Comparison of ENCODE assay signal across 27 cellular contexts in the genomic region with DNA sequence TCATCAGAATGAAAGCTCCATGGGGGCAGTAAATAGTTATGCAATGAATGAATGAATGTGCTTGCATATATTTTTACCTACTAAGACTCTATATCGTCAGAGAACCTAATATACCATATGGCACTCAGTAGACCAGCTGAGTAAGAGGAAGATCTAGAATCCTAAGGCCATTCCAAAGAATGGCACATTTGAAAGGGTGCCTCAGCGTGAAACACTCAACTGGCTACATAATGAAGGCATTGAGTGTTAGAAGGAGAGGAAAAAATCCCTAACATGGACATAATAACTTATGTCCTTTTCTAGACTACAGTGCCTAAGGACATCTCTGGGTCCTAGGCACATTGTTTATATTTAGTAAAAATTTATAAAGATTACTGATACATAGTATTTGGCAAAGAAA.
"Had no signal": no experiment of that assay in that cellular context is flagged by ENCODE, and none has a peak within 500 bp of the region (broad histone marks: within the 10 kb centered on the region; RNA-seq: fewer than 3 reads in every experiment).

No MANE protein-coding gene starts in this region.

- H3K9me3 Mint-ChIP-seq: dendritic cell treated with granulocyte-macrophage colony-stimulating factor and Interleukin-4, amounts not matched to agents 40 ng/mL and 50 ng/mL, for 4 days; endodermal cell; mesothelial cell of epicardium; stimulated activated naive B cell treated with anti-CD40 and anti-IgM and Interleukin-4, amounts not matched to agents 10 μg/mL and 1 μg/mL and 100 μg/mL, for 72 hours; stimulated activated naive CD8-positive, alpha-beta T cell treated with anti-CD3 and anti-CD28 coated beads, Interleukin-15, Interleukin-2, amounts not matched to agents 100 ng/mL and 50 ng/mL, for 24 hours had no signal

- H3K9me3 ChIP-seq: colonic mucosa, gastroesophageal sphincter, heart left ventricle, neutrophil, pancreas, right lobe of liver, thoracic aorta, tibial nerve, upper lobe of left lung had no signal

- DNase-seq: colonic mucosa; effector CD8-positive, alpha-beta T cell; endodermal cell; foreskin fibroblast; heart left ventricle; kidney; mesenchymal stem cell; naive thymus-derived CD4-positive, alpha-beta T cell; pancreas; retina; right lobe of liver; small intestine; stimulated activated CD4-positive, alpha-beta T cell treated with anti-CD3 and anti-CD28 coated beads, Interleukin-15, amount 100 ng/mL, for 24 hours; stimulated activated CD4-positive, alpha-beta T cell treated with anti-CD3 and anti-CD28 coated beads, Interleukin-2, amount 100 ng/mL, for 48 hours; stimulated activated naive B cell treated with anti-CD40 and anti-IgM and Interleukin-4, amounts not matched to agents 10 μg/mL and 1 μg/mL and 100 μg/mL, for 72 hours; upper lobe of left lung had no signal

- H3K36me3 ChIP-seq: colonic mucosa, gastroesophageal sphincter, heart left ventricle, neutrophil, pancreas, right lobe of liver, thoracic aorta, tibial nerve, upper lobe of left lung had no signal

- H3K27me3 Mint-ChIP-seq: dendritic cell treated with granulocyte-macrophage colony-stimulating factor and Interleukin-4, amounts not matched to agents 40 ng/mL and 50 ng/mL, for 4 days; stimulated activated naive B cell treated with anti-CD40 and anti-IgM and Interleukin-4, amounts not matched to agents 10 μg/mL and 1 μg/mL and 100 μg/mL, for 72 hours; stimulated activated naive CD8-positive, alpha-beta T cell treated with anti-CD3 and anti-CD28 coated beads, Interleukin-15, Interleukin-2, amounts not matched to agents 100 ng/mL and 50 ng/mL, for 24 hours had no signal

- H3K27ac ChIP-seq: colonic mucosa, epithelial cell of prostate, hepatocyte, neutrophil, pancreas, right lobe of liver, thoracic aorta, tibial nerve, upper lobe of left lung had no signal

- H3K36me3 Mint-ChIP-seq: mesothelial cell of epicardium; stimulated activated naive B cell treated with anti-CD40 and anti-IgM and Interleukin-4, amounts not matched to agents 10 μg/mL and 1 μg/mL and 100 μg/mL, for 72 hours had no signal

- H3K27ac Mint-ChIP-seq: dendritic cell treated with granulocyte-macrophage colony-stimulating factor and Interleukin-4, amounts not matched to agents 40 ng/mL and 50 ng/mL, for 4 days; endodermal cell; mesothelial cell of epicardium; stimulated activated naive B cell treated with anti-CD40 and anti-IgM and Interleukin-4, amounts not matched to agents 10 μg/mL and 1 μg/mL and 100 μg/mL, for 72 hours; stimulated activated naive CD8-positive, alpha-beta T cell treated with anti-CD3 and anti-CD28 coated beads, Interleukin-15, Interleukin-2, amounts not matched to agents 100 ng/mL and 50 ng/mL, for 24 hours had no signal

- ATAC-seq: esophagus mucosa; gastroesophageal sphincter; heart left ventricle; left lobe of liver; naive thymus-derived CD4-positive, alpha-beta T cell; pancreas; right lobe of liver; stimulated activated naive B cell treated with anti-CD40 and anti-IgM and Interleukin-4, amounts not matched to agents 10 μg/mL and 1 μg/mL and 100 μg/mL, for 72 hours had no signal

- H3K4me3 Mint-ChIP-seq: dendritic cell treated with granulocyte-macrophage colony-stimulating factor and Interleukin-4, amounts not matched to agents 40 ng/mL and 50 ng/mL, for 4 days; endodermal cell; mesothelial cell of epicardium; stimulated activated naive B cell treated with anti-CD40 and anti-IgM and Interleukin-4, amounts not matched to agents 10 μg/mL and 1 μg/mL and 100 μg/mL, for 72 hours; stimulated activated naive CD8-positive, alpha-beta T cell treated with anti-CD3 and anti-CD28 coated beads, Interleukin-15, Interleukin-2, amounts not matched to agents 100 ng/mL and 50 ng/mL, for 24 hours had no signal
